14 cellular contexts compared by ENCODE assay signal in the genomic region with DNA sequence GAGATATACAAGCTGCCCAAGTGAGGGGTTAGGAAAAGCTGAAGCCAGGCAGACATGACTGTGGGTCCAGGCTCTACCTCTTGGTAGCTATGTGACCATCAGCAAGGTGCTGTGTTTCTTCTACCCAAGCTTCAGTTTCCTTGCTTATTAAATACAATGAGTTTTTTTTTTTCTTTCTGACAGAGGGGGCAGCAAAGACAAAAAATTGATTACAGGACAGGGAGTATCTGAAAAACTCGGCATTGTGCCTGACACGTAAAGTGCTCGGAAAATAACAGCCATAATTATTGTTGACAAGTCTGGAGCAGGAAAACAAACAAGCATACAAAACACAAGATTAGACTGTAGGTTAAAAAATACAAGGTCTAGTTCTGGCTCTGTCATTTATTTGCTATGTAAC. TPM values are rescaled to one million over a fixed set of nuclear protein-coding genes. Genes with fewer than 3 reads are reported as not detected.
DNase-seq lines count a peak whose midpoint lies in the region; ATAC-seq and TF ChIP-seq lines count a peak whose summit lies in the region.
"Not testable (repeated sequence)": the region's sequence is repeated elsewhere in the genome, so short reads cannot be mapped to it uniquely, and the experiment has no call there.
"Had no signal": no experiment of that assay in that cellular context is flagged by ENCODE, and none has a peak within 500 bp of the region (broad histone marks: within the 10 kb centered on the region; RNA-seq: fewer than 3 reads in every experiment).

No MANE protein-coding gene starts in this region.

- H3K27me3 ChIP-seq in dorsolateral prefrontal cortex; left ventricle myocardium inferior (ENCODE audit: low read depth); mesendoderm (ENCODE audit: insufficient read depth, low read length, poor library complexity); aorta (ENCODE audit: control insufficient read depth in 1 of 2, insufficient read depth in 2 of 2, low read length in 1 of 2): not testable (repeated sequence)

- not testable (repeated sequence) for H3K27ac ChIP-seq in dorsolateral prefrontal cortex; left ventricle myocardium inferior (replicated peaks); mesendoderm (ENCODE audit: low read depth, low read length); aorta (ENCODE audit: low read depth in 1 of 2, low read length in 2 of 2)

- TF ChIP-seq CTCF in LNCaP clone FGC (IDR thresholded peaks at IDR 0.05; ENCODE audit: control insufficient read depth, extremely low read depth, insufficient read depth) (peak; percentile 28; the same call in 1 of the 2 replicates), dorsolateral prefrontal cortex (IDR thresholded peaks at IDR 0.05 in 54 of 56, conservative IDR thresholded peaks at IDR 0.05 in 2 of 56; ENCODE audit: low read depth in 1 of 56, partially characterized antibody in 56 of 56) (peak in 39 of 56 donors; percentile 5 to 52 (median 27)), left ventricle myocardium inferior (IDR thresholded peaks at IDR 0.05; ENCODE audit: borderline replicate concordance) (peak; percentile 18)

- H3K9ac ChIP-seq in mesendoderm (ENCODE audit: low read length): not testable (repeated sequence)

- not testable (repeated sequence) for H3K4me2 ChIP-seq in mesendoderm (ENCODE audit: low read length)

- H2BK120ac ChIP-seq in mesendoderm (ENCODE audit: low read depth, low read length): not testable (repeated sequence)

- not testable (repeated sequence) for H3K4me3 ChIP-seq in LNCaP clone FGC (ENCODE audit: low read depth, low read length); dorsolateral prefrontal cortex; left ventricle myocardium inferior; mesendoderm (ENCODE audit: low read length); aorta (ENCODE audit: low read length in 2 of 2)

- not testable (repeated sequence) for H4K5ac ChIP-seq in mesendoderm (ENCODE audit: low read length)

- H3K4ac ChIP-seq in mesendoderm (ENCODE audit: low read depth, low read length): not testable (repeated sequence)

- H3K4me1 ChIP-seq in left ventricle myocardium inferior; mesendoderm (ENCODE audit: control insufficient read depth, low read depth, low read length); aorta (ENCODE audit: control insufficient read depth in 1 of 2, insufficient read depth in 2 of 2, low read length in 2 of 2): not testable (repeated sequence)

- H2BK15ac ChIP-seq in mesendoderm (replicated peaks; ENCODE audit: low read depth): not testable (repeated sequence)

- intact Hi-C loops in dorsolateral prefrontal cortex (cut with DNase I): loop anchor here (5.0 to 10.0 kb wide), 3 partner anchors 293 to 763 kb away; no protein-coding TSS in a partner anchor
- intact Hi-C loops in left ventricle myocardium inferior (cut with micrococcal nuclease); aorta (cut with DNase I): not testable (repeated sequence)

- H3K79me2 ChIP-seq in mesendoderm (ENCODE audit: control insufficient read depth, insufficient read depth, low read length): not testable (repeated sequence)

- not testable (repeated sequence) for H2BK5ac ChIP-seq in mesendoderm (ENCODE audit: low read length)

- not testable (repeated sequence) for H3K18ac ChIP-seq in mesendoderm (ENCODE audit: low read length)

- H3K23ac ChIP-seq in mesendoderm (ENCODE audit: low read length): not testable (repeated sequence)

- H2AK5ac ChIP-seq in mesendoderm (ENCODE audit: low read length): not testable (repeated sequence)

- not testable (repeated sequence) for H3K56ac ChIP-seq in mesendoderm (ENCODE audit: low read length)

- no CpG with 5 or more reads among the region's 3 CpGs for WGBS in mesendoderm (ENCODE audit: extremely low coverage, insufficient coverage, low lambda C conversion rate)
- WGBS in aorta, 2 donors: 58 to 62% methylated on average over 3 of the region's 3 CpGs

- DNase-seq in DMS53 (lab: John Stamatoyannopoulos, UW): peak; percentile 24
- DNase-seq in LNCaP clone FGC (ENCODE audit: low read depth): peak; percentile 39
- DNase-seq in OCI-M1 (lab: John Stamatoyannopoulos, UW): peak; percentile 47
- not testable (repeated sequence) for DNase-seq in dorsolateral prefrontal cortex, left ventricle myocardium inferior, aorta
- DNase-seq in mesendoderm: peak; percentile 19

- not testable (repeated sequence) for H4K8ac ChIP-seq in mesendoderm (ENCODE audit: low read depth, low read length)

- not testable (repeated sequence) for H3K36me3 ChIP-seq in left ventricle myocardium inferior; mesendoderm (ENCODE audit: control insufficient read depth, insufficient read depth, low read length); aorta (ENCODE audit: control insufficient read depth in 1 of 2, insufficient read depth in 2 of 2, low read length in 1 of 2)

- peak; percentile 31 for ATAC-seq in aorta (ENCODE audit: low FRiP score)

- H3K9me3 ChIP-seq in left ventricle myocardium inferior (replicated peaks); aorta (ENCODE audit: control insufficient read depth, low read length): not testable (repeated sequence)

- not testable (repeated sequence) for H3K79me1 ChIP-seq in mesendoderm (ENCODE audit: low read length)

RNA-seq across cellular contexts. Expression of a gene that starts 23.3 kb away (rescaled TPM):
- 100 to 1,000 TPM in 10 of 120 experiments, 10 to 100 TPM in 102, 1 to 10 TPM in 8; 3.5 to 197 (median 44.0) TPM for total RNA-seq in dorsolateral prefrontal cortex
- not detected for total RNA-seq in left ventricle myocardium inferior
- 0.17 TPM for polyA plus RNA-seq in mesendoderm (2013, experiment 1 of 2)
- 0.11 TPM for polyA plus RNA-seq in mesendoderm (2013, experiment 2 of 2)
- total RNA-seq in aorta: 1 to 10 TPM; 1.6 to 1.9 TPM
- 10 to 100 TPM in 1 of 2 donors, not detected in 1; 17.3 TPM for polyA plus RNA-seq in aorta
- total RNA-seq: A172; Caco-2; CD4-positive, alpha-beta T cell; Daoy; GM23248; HFFc6; IMR-90 had no signal
- polyA plus RNA-seq: GM23248, IMR-90 had no signal
